Comparison of ENCODE assay signal across 8 cellular contexts in the genomic region with DNA sequence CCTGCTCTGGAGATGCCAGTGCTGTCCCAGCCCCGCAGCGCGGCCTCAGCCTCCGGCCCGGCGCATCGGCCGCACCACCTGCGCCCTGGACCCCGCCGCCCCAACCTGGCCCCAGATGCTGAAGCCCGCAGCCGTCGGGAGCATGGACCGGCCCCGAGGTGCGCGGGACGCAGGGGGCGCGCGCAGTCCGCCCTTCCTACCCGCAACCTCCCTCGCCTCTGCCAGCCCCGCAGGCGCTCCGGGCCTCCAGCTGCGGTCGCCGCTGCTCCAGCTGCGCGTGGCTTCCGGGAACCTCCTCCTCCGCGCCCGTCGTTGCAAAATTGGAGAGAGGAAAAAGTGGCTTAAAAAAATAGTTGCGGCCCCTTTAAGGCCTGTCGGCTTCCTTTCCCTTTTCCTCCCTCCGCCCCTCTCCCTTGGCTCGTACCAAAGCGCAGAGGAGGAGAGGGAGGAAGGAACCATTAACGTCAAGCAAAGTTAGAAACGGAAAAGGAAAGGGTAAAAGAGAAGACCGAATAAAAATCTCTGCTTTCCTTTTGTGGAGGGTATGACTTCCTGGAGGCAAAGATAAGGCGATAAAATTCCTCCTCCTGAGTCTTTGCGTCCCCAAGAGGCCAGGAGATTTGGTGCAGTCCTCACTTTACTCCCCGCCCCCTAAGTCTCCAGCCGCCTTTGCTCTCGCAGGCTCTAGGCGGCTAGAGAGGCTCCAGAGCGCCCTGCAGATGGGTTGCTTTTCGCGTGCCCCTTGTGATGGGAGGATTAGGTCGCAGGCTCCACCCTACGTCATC. TPM values are rescaled to one million over a fixed set of nuclear protein-coding genes. Genes with fewer than 3 reads are reported as not detected.
DNase-seq lines count a peak whose midpoint lies in the region; ATAC-seq and TF ChIP-seq lines count a peak whose summit lies in the region.

A gene with protein sequence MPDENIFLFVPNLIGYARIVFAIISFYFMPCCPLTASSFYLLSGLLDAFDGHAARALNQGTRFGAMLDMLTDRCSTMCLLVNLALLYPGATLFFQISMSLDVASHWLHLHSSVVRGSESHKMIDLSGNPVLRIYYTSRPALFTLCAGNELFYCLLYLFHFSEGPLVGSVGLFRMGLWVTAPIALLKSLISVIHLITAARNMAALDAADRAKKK (minus strand): TSS at position 343 of the 785 bp plus-strand sequence. CDS start 369 bp downstream, outside the sequence.

- no peaks in the 10 kb centered on the region for H3K9me3 ChIP-seq in GM23248 (ENCODE audit: low read depth)

- peaks cover 28% of the 10 kb centered on the region for H3K79me2 ChIP-seq in GM23248 (ENCODE audit: insufficient read depth)

- no peaks in the 10 kb centered on the region for H3K9me3 Mint-ChIP-seq in naive B cell
- no peaks in the 10 kb centered on the region for H3K9me3 Mint-ChIP-seq in stimulated activated memory B cell treated with anti-CD40 and anti-IgM and Interleukin-4, amounts not matched to agents 10 μg/mL and 1 μg/mL and 100 μg/mL, for 72 hours

- peak within 1 kb of the TSS; percentile 85 to 99 (median 94) for H3K4me3 Mint-ChIP-seq in naive B cell
- peak within 1 kb of the TSS; percentile 100 for H3K4me3 Mint-ChIP-seq in stimulated activated memory B cell treated with anti-CD40 and anti-IgM and Interleukin-4, amounts not matched to agents 10 μg/mL and 1 μg/mL and 100 μg/mL, for 72 hours

- no peaks in the 10 kb centered on the region for H3K27me3 ChIP-seq in GM23248 (replicated peaks; ENCODE audit: insufficient read depth)

- H3K4me1 Mint-ChIP-seq in naive B cell = peaks cover 15 to 32% (median 26%) of the 10 kb centered on the region in 3 donors
- H3K4me1 Mint-ChIP-seq in stimulated activated memory B cell treated with anti-CD40 and anti-IgM and Interleukin-4, amounts not matched to agents 10 μg/mL and 1 μg/mL and 100 μg/mL, for 72 hours = peaks cover 30% of the 10 kb centered on the region

- peak within 1 kb of the TSS; percentile 85 for H3K4me2 ChIP-seq in GM23248 (ENCODE audit: unreplicated experiment)

- peak within 1 kb of the TSS; percentile 77 for H2AFZ ChIP-seq in GM23248

- peak within 1 kb of the TSS; percentile 91 for H3K27ac ChIP-seq in GM23248

- H3K9me2 ChIP-seq in GM23248 (ENCODE audit: insufficient read depth) = no peaks in the 10 kb centered on the region

- peaks cover 5 to 24% of the 10 kb centered on the region in 2 donors for H3K36me3 Mint-ChIP-seq in naive B cell
- peaks cover 24% of the 10 kb centered on the region for H3K36me3 Mint-ChIP-seq in stimulated activated memory B cell treated with anti-CD40 and anti-IgM and Interleukin-4, amounts not matched to agents 10 μg/mL and 1 μg/mL and 100 μg/mL, for 72 hours

- WGBS in GM23248 (ENCODE audit: low coverage in 1 of 2, low lambda C conversion rate in 2 of 2, missing lambda C conversion rate in 2 of 2), 2 experiments = 1% methylated on average over 57 of the region's 57 CpGs

- peak; percentile 73 for TF ChIP-seq CTCF in LNCAP (IDR thresholded peaks at IDR 0.05)

- ATAC-seq in naive B cell (ENCODE audit: low read depth in 2 of 2) = peak; percentile 98
- peak; percentile 100 for ATAC-seq in stimulated activated memory B cell treated with anti-CD40 and anti-IgM and Interleukin-4, amounts not matched to agents 10 μg/mL and 1 μg/mL and 100 μg/mL, for 72 hours

- peak within 1 kb of the TSS; percentile 97 to 100 (median 99) for H3K27ac Mint-ChIP-seq in naive B cell
- H3K27ac Mint-ChIP-seq in stimulated activated memory B cell treated with anti-CD40 and anti-IgM and Interleukin-4, amounts not matched to agents 10 μg/mL and 1 μg/mL and 100 μg/mL, for 72 hours = peak within 1 kb of the TSS; percentile 96

- in situ Hi-C loops in GM23248 (cut with MboI) = no loop called here

- peaks cover 0 to 19% (median 7%) of the 10 kb centered on the region in 3 donors for H3K27me3 Mint-ChIP-seq in naive B cell
- H3K27me3 Mint-ChIP-seq in stimulated activated memory B cell treated with anti-CD40 and anti-IgM and Interleukin-4, amounts not matched to agents 10 μg/mL and 1 μg/mL and 100 μg/mL, for 72 hours = peaks cover 12% of the 10 kb centered on the region

- peak within 1 kb of the TSS; percentile 85 for H3K9ac ChIP-seq in GM23248

- H3K36me3 ChIP-seq in GM23248 (ENCODE audit: low read depth) = no peaks in the 10 kb centered on the region

- H3K4me1 ChIP-seq in GM23248 (ENCODE audit: insufficient read depth) = peaks cover 8% of the 10 kb centered on the region

- DNase-seq in EH (ENCODE audit: low read depth) (peak; percentile 96), GM23248 (peak; percentile 98), RPMI8226 (peak; percentile 99), fibroblast of gingiva (ENCODE audit: low read depth) (peak; percentile 97), naive B cell (peak; percentile 93)
- DNase-seq in activated T-helper 1 cell treated with anti-CD3 and anti-CD28 coated beads, Interleukin-2, amount 50 U/mL, for 16 hours (ENCODE audit: low read depth in 1 of 2, low spot score in 1 of 2) = peak; percentile 82 to 90

- H4K20me1 ChIP-seq in GM23248 (ENCODE audit: insufficient read depth) = no peaks in the 10 kb centered on the region

- H3K4me3 ChIP-seq in GM23248 = peak within 1 kb of the TSS; percentile 80

- H3F3A ChIP-seq in GM23248 (ENCODE audit: insufficient read depth) = peaks cover 8% of the 10 kb centered on the region

RNA-seq across cellular contexts. Expression of the gene that starts here (rescaled TPM):
- total RNA-seq in GM23248 (2014; rRNA removed; shearing (Covaris generic)) = 161 and 181 TPM in 2 replicates
- polyA plus RNA-seq in GM23248 (2016; fragmentation: Nextera tagmentation; extraction: Ambion mirVana) (126 and 128 TPM in 2 replicates), naive B cell (ENCODE audit: low read depth in 6 of 6) (10 to 100 TPM; 58.1 to 79.1 (median 66.3) TPM)

Comparison
In these comparisons a context has a peak if more than half of its experiments do, and no peak if none do; other contexts are left out.
1. Peak in every context shown above with its lines: DNase-seq, ATAC-seq, H3K4me3 ChIP-seq and H3K27ac ChIP-seq.